Comparison of ENCODE assay signal across 10 cellular contexts in the genomic region with DNA sequence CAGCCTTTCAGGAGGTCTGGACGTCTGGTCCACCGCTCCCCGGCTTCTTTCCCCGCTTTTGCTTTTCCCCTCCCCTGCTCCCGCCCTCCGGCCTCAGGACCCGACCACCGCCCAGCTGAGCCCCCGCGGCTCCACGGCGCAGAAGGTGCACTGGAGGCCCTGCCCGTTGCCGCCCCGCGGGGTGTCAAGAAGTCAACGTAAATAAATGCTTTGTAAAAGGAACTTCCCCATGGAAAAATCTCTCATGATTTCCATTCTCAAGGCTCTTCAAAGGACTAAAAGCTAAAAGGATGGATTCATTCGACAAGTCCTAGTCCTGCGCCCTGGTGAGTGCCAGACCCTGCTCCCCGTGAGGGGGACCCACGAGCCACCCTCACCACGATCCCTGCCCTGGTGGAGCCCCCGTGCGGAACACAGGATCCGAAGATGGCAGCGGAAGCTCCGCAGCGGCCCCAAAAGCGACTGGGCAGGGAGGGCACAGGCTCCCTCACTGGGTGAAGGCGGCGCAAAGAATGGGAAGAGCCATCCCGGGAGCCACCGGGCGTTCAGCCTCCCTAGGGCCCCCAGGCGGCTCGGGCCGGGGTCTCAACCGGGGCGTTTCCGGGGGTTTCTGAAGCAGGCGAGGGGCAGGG. TPM values are rescaled to one million over a fixed set of nuclear protein-coding genes. Genes with fewer than 3 reads are reported as not detected.
DNase-seq lines count a peak whose midpoint lies in the region; ATAC-seq and TF ChIP-seq lines count a peak whose summit lies in the region.
"Not testable (repeated sequence)": the region's sequence is repeated elsewhere in the genome, so short reads cannot be mapped to it uniquely, and the experiment has no call there.
"Had no signal": no experiment of that assay in that cellular context is flagged by ENCODE, and none has a peak within 500 bp of the region (broad histone marks: within the 10 kb centered on the region; RNA-seq: fewer than 3 reads in every experiment).

No MANE protein-coding gene starts in this region.

- in situ Hi-C loops in astrocyte of the spinal cord (cut with HindIII; ENCODE audit: low sequenced_read_pairs); transverse colon (cut with MboI; ENCODE audit: low pct_ligation_motif_present in 1 of 4, low pct_unique_long_range_greater_than_20kb in 1 of 4, low sequenced_read_pairs in 3 of 4): not testable (repeated sequence)

- not testable (repeated sequence) for H4K20me1 ChIP-seq in OCI-LY3 (ENCODE audit: insufficient read depth, low read length)

- not testable (repeated sequence) for H3K36me3 ChIP-seq in OCI-LY3 (replicated peaks; ENCODE audit: low read depth, low read length); lung (ENCODE audit: control insufficient read depth in 2 of 2, insufficient read depth in 2 of 2, low read length in 2 of 2); transverse colon

- H3K27me3 ChIP-seq in OCI-LY3 (ENCODE audit: low read depth, low read length); lung (ENCODE audit: control insufficient read depth, insufficient read depth); transverse colon: not testable (repeated sequence)

- H3K4me2 ChIP-seq in OCI-LY3 (ENCODE audit: low read length): peak overlapping the region; percentile 41

- H3K9me3 Mint-ChIP-seq in activated CD8-positive, alpha-beta T cell treated with anti-CD3 and anti-CD28 coated beads for 36 hours: not testable (repeated sequence)

- not testable (repeated sequence) for H3K9me3 ChIP-seq in OCI-LY3 (ENCODE audit: insufficient read depth, low read length); lung (ENCODE audit: control insufficient read depth in 2 of 2, insufficient read depth in 1 of 2, low read length in 1 of 2); transverse colon

- H3K4me3 ChIP-seq in OCI-LY3 (ENCODE audit: low read length): peak overlapping the region; percentile 79
- H3K4me3 ChIP-seq in astrocyte of the spinal cord (ENCODE audit: low read depth, low read length): peak overlapping the region; percentile 42
- H3K4me3 ChIP-seq in fibroblast of villous mesenchyme (ENCODE audit: low read depth, low read length): peak overlapping the region; percentile 44
- H3K4me3 ChIP-seq in lung: not testable (repeated sequence)
- H3K4me3 ChIP-seq in transverse colon: peak overlapping the region in 2 of 4 donors; percentile 32 to 45

- WGBS in lung, 2 donors: 1 to 2% methylated on average over 9 to 27 of the region's 41 CpGs
- WGBS in transverse colon (ENCODE audit: low coverage in 1 of 2), 2 donors: 6% methylated on average over 6 of the region's 41 CpGs; no CpG with 5 or more reads in 1 of the 2 donors

- not testable (repeated sequence) for H3K4me1 ChIP-seq in OCI-LY3 (ENCODE audit: low read length); lung (ENCODE audit: control insufficient read depth in 2 of 2, insufficient read depth in 2 of 2, low read length in 2 of 2); transverse colon

- H2AFZ ChIP-seq in OCI-LY3 (ENCODE audit: low read depth, low read length): peak overlapping the region; percentile 77; the same call in 1 of the 2 replicates

- H3K9ac ChIP-seq in OCI-LY3 (ENCODE audit: low read length): peak overlapping the region; percentile 70

- POLR2A ChIA-PET in activated CD8-positive, alpha-beta T cell treated with anti-CD3 and anti-CD28 coated beads for 36 hours (lab: Charles Lee): not testable (repeated sequence)

- not testable (repeated sequence) for TF ChIP-seq EP300 in transverse colon (IDR thresholded peaks at IDR 0.05; ENCODE audit: low read depth)

- CTCF ChIA-PET in activated CD8-positive, alpha-beta T cell treated with anti-CD3 and anti-CD28 coated beads for 36 hours (lab: Charles Lee): not testable (repeated sequence)

- H3K27ac Mint-ChIP-seq in activated CD8-positive, alpha-beta T cell treated with anti-CD3 and anti-CD28 coated beads for 36 hours: not testable (repeated sequence)

- not testable (repeated sequence) for TF ChIP-seq POLR2A in transverse colon (IDR thresholded peaks at IDR 0.05)

- not testable (repeated sequence) for H3K36me3 Mint-ChIP-seq in activated CD8-positive, alpha-beta T cell treated with anti-CD3 and anti-CD28 coated beads for 36 hours (ENCODE audit: low read depth)

- ATAC-seq in activated CD8-positive, alpha-beta T cell treated with anti-CD3 and anti-CD28 coated beads for 36 hours; lung (ENCODE audit: insufficient read depth, low FRiP score): not testable (repeated sequence)

- peak; percentile 10 for DNase-seq in ELF-1 (ENCODE audit: low read depth, low spot score)
- peak; percentile 47 for DNase-seq in activated CD8-positive, alpha-beta T cell treated with anti-CD3 and anti-CD28 coated beads for 36 hours
- peak; percentile 13 for DNase-seq in astrocyte of the spinal cord (ENCODE audit: low read depth, low spot score)
- peak; percentile 16 for DNase-seq in fibroblast of villous mesenchyme (ENCODE audit: low read depth)
- DNase-seq in lung (ENCODE audit: low spot score): peak; percentile 28
- peak; percentile 34 for DNase-seq in retina
- peak; percentile 12 for DNase-seq in transverse colon

- H3K79me2 ChIP-seq in OCI-LY3 (ENCODE audit: low read length): not testable (repeated sequence)

- H3K4me1 Mint-ChIP-seq in activated CD8-positive, alpha-beta T cell treated with anti-CD3 and anti-CD28 coated beads for 36 hours (ENCODE audit: low read depth): not testable (repeated sequence)

- peak overlapping the region; percentile 80 for H3K4me3 Mint-ChIP-seq in activated CD8-positive, alpha-beta T cell treated with anti-CD3 and anti-CD28 coated beads for 36 hours

- not testable (repeated sequence) for H3K27ac ChIP-seq in OCI-LY3 (ENCODE audit: low read length); lung (ENCODE audit: low read depth in 1 of 2, low read length in 1 of 2)
- H3K27ac ChIP-seq in transverse colon: peak overlapping the region; percentile 32 to 65 (median 48)

- H3K27me3 Mint-ChIP-seq in activated CD8-positive, alpha-beta T cell treated with anti-CD3 and anti-CD28 coated beads for 36 hours: not testable (repeated sequence)

- intact Hi-C loops in activated CD8-positive, alpha-beta T cell treated with anti-CD3 and anti-CD28 coated beads for 36 hours (cut with micrococcal nuclease); transverse colon (cut with DNase I; ENCODE audit: low total_unique reads): not testable (repeated sequence)

- TF ChIP-seq CTCF in OCI-LY3 (IDR thresholded peaks at IDR 0.05; ENCODE audit: low read depth, low read length): peak; percentile 27
- TF ChIP-seq CTCF in activated CD8-positive, alpha-beta T cell treated with anti-CD3 and anti-CD28 coated beads for 36 hours (IDR thresholded peaks at IDR 0.05); astrocyte of the spinal cord (IDR thresholded peaks at IDR 0.05; ENCODE audit: low read depth, low read length); lung (IDR thresholded peaks at IDR 0.05; ENCODE audit: control extremely low read depth, extremely low read depth): not testable (repeated sequence)
- TF ChIP-seq CTCF in fibroblast of villous mesenchyme (IDR thresholded peaks at IDR 0.05; ENCODE audit: insufficient read depth, low read depth, low read length): peak; percentile 10
- TF ChIP-seq CTCF in transverse colon (IDR thresholded peaks at IDR 0.05): peak in 1 of 5 experiments; percentile 5

RNA-seq across cellular contexts. Expression of a gene that starts 45.1 kb away (rescaled TPM):
- total RNA-seq in activated CD8-positive, alpha-beta T cell treated with anti-CD3 and anti-CD28 coated beads for 36 hours: not detected
- not detected in 2 replicates for total RNA-seq in fibroblast of villous mesenchyme
- not detected for total RNA-seq in lung
- polyA plus RNA-seq in lung: not detected
- total RNA-seq in transverse colon: not detected
- total RNA-seq: dermis microvascular lymphatic vessel endothelial cell, tibial nerve had no signal
